ENCODE assay signal across 19 cellular contexts in genomic region chr9:27393054-27393846, GRCh38.
DNase-seq lines count a peak whose midpoint lies in the region; ATAC-seq and TF ChIP-seq lines count a peak whose summit lies in the region.
"Had no signal": no experiment of that assay in that cellular context is flagged by ENCODE, and none has a peak within 500 bp of the region (broad histone marks: within the 10 kb centered on the region; RNA-seq: fewer than 3 reads in every experiment).

No MANE protein-coding gene starts in this region.

- H3K36me3 ChIP-seq in uterus: no peaks in the 10 kb centered on the region
- H3K36me3 ChIP-seq in gastrocnemius medialis: no peaks in the 10 kb centered on the region

- H3K9me3 ChIP-seq in uterus (no peaks in the 10 kb centered on the region), gastrocnemius medialis (no peaks in the 10 kb centered on the region)

- H3K36me3 Mint-ChIP-seq in nephron (ENCODE audit: low read depth): peaks cover 3% of the 10 kb centered on the region
- H3K36me3 Mint-ChIP-seq: activated CD8-positive, alpha-beta memory T cell treated with anti-CD3 and anti-CD28 coated beads, Interleukin-2, amount 10 ng/mL, durations not matched to agents 7 days and 5 days; T-cell had no signal

- DNase-seq in caudate nucleus (lab: John Stamatoyannopoulos, UW): no peak
- DNase-seq in uterus: no peak
- DNase-seq in stimulated activated CD4-positive, alpha-beta T cell treated with anti-CD3 and anti-CD28 coated beads, Interleukin-4, amount 100 ng/mL, for 1 hour: no peak
- no peak for DNase-seq in stimulated activated CD4-positive, alpha-beta T cell treated with anti-CD3 and anti-CD28 coated beads, Interleukin-2, amount 100 ng/mL, for 48 hours
- no peak for DNase-seq in gastrocnemius medialis
- DNase-seq: activated CD4-positive, alpha-beta T cell treated with anti-CD3 and anti-CD28 coated beads, Interleukin-2, amount 10 ng/mL, durations not matched to agents 24 days and 14 days; activated CD8-positive, alpha-beta memory T cell treated with anti-CD3 and anti-CD28 coated beads, Interleukin-2, amount 10 ng/mL, durations not matched to agents 7 days and 5 days; activated naive CD4-positive, alpha-beta T cell treated with anti-CD3 and anti-CD28 coated beads for 36 hours; AML-193; amniotic stem cell; GF-D8; glutamatergic neuron; H9; NCI-H1694; NCI-H526; T-cell had no signal

- no peak for TF ChIP-seq POLR2A in uterus (IDR thresholded peaks at IDR 0.05)
- no peak for TF ChIP-seq POLR2A in gastrocnemius medialis (IDR thresholded peaks at IDR 0.05)

- H3K27ac Mint-ChIP-seq in nephron: peak overlapping the region; percentile 35 to 94 (median 42)
- H3K27ac Mint-ChIP-seq: activated CD4-positive, alpha-beta T cell treated with anti-CD3 and anti-CD28 coated beads, Interleukin-2, amount 10 ng/mL, durations not matched to agents 24 days and 14 days; activated CD8-positive, alpha-beta memory T cell treated with anti-CD3 and anti-CD28 coated beads, Interleukin-2, amount 10 ng/mL, durations not matched to agents 7 days and 5 days; activated naive CD4-positive, alpha-beta T cell treated with anti-CD3 and anti-CD28 coated beads for 36 hours; dendritic cell treated with granulocyte-macrophage colony-stimulating factor and Interleukin-4, amounts not matched to agents 40 ng/mL and 50 ng/mL, for 4 days; H9; T-cell had no signal

- H3K4me3 ChIP-seq in uterus (no peak overlapping the region), gastrocnemius medialis (no peak overlapping the region)

- H3K4me1 Mint-ChIP-seq in nephron: peaks cover 55% of the 10 kb centered on the region
- H3K4me1 Mint-ChIP-seq: activated CD4-positive, alpha-beta T cell treated with anti-CD3 and anti-CD28 coated beads, Interleukin-2, amount 10 ng/mL, durations not matched to agents 24 days and 14 days; activated CD8-positive, alpha-beta memory T cell treated with anti-CD3 and anti-CD28 coated beads, Interleukin-2, amount 10 ng/mL, durations not matched to agents 7 days and 5 days had no signal

- no peak overlapping the region for H3K4me3 Mint-ChIP-seq in nephron
- H3K4me3 Mint-ChIP-seq: activated CD4-positive, alpha-beta T cell treated with anti-CD3 and anti-CD28 coated beads, Interleukin-2, amount 10 ng/mL, durations not matched to agents 24 days and 14 days; activated CD8-positive, alpha-beta memory T cell treated with anti-CD3 and anti-CD28 coated beads, Interleukin-2, amount 10 ng/mL, durations not matched to agents 7 days and 5 days; activated naive CD4-positive, alpha-beta T cell treated with anti-CD3 and anti-CD28 coated beads for 36 hours; dendritic cell treated with granulocyte-macrophage colony-stimulating factor and Interleukin-4, amounts not matched to agents 40 ng/mL and 50 ng/mL, for 4 days; H9; T-cell had no signal

- intact Hi-C loops in uterus (cut with DNase I; ENCODE audit: low total_unique reads) (no loop called here), gastrocnemius medialis (cut with DNase I; ENCODE audit: low total_unique reads) (no loop called here)

- H3K27me3 ChIP-seq in uterus: no peaks in the 10 kb centered on the region
- no peaks in the 10 kb centered on the region for H3K27me3 ChIP-seq in gastrocnemius medialis

- H3K27me3 Mint-ChIP-seq in nephron (ENCODE audit: low read depth): no peaks in the 10 kb centered on the region
- H3K27me3 Mint-ChIP-seq: dendritic cell treated with granulocyte-macrophage colony-stimulating factor and Interleukin-4, amounts not matched to agents 40 ng/mL and 50 ng/mL, for 4 days; T-cell had no signal

- TF ChIP-seq CTCF in nephron (IDR thresholded peaks at IDR 0.05; ENCODE audit: unreplicated experiment in 3 of 3) (no peak), uterus (IDR thresholded peaks at IDR 0.05) (no peak), gastrocnemius medialis (IDR thresholded peaks at IDR 0.05 in 4 of 5, conservative IDR thresholded peaks at IDR 0.05 in 1 of 5) (no peak)

- in situ Hi-C loops in gastrocnemius medialis (cut with MboI; ENCODE audit: low sequenced_read_pairs in 4 of 4): loop anchor here in 1 of 4 donors (10.0 kb wide), 1 partner anchor 58 kb away; no protein-coding TSS in a partner anchor

- H3K9me3 Mint-ChIP-seq in nephron: no peaks in the 10 kb centered on the region
- H3K9me3 Mint-ChIP-seq: activated CD4-positive, alpha-beta T cell treated with anti-CD3 and anti-CD28 coated beads, Interleukin-2, amount 10 ng/mL, durations not matched to agents 24 days and 14 days; activated naive CD4-positive, alpha-beta T cell treated with anti-CD3 and anti-CD28 coated beads for 36 hours; dendritic cell treated with granulocyte-macrophage colony-stimulating factor and Interleukin-4, amounts not matched to agents 40 ng/mL and 50 ng/mL, for 4 days; H9; T-cell had no signal

- H3K4me1 ChIP-seq in uterus (peaks cover 0 to 2% of the 10 kb centered on the region in 2 donors), gastrocnemius medialis (peaks cover 6 to 10% of the 10 kb centered on the region in 2 donors)

- peak; percentile 51 for ATAC-seq in HG02885 (IDR thresholded peaks at IDR 0.05; ENCODE audit: poor library complexity, unreplicated experiment)
- no peak for ATAC-seq in gastrocnemius medialis
- ATAC-seq: activated CD8-positive, alpha-beta memory T cell treated with anti-CD3 and anti-CD28 coated beads, Interleukin-2, amount 10 ng/mL, durations not matched to agents 7 days and 5 days; T-cell had no signal

- H3K27ac ChIP-seq in caudate nucleus (ENCODE audit: low read depth, low read length) (peak overlapping the region; percentile 31), uterus (peak overlapping the region; percentile 57 to 81), gastrocnemius medialis (no peak overlapping the region)

Comparison
In these comparisons a context has a peak if more than half of its experiments do, and no peak if none do; other contexts are left out.
1. H3K27ac ChIP-seq: peak in caudate nucleus (single experiment) and uterus (2 of 2); none in gastrocnemius medialis (0 of 4).